In the genomic region with DNA sequence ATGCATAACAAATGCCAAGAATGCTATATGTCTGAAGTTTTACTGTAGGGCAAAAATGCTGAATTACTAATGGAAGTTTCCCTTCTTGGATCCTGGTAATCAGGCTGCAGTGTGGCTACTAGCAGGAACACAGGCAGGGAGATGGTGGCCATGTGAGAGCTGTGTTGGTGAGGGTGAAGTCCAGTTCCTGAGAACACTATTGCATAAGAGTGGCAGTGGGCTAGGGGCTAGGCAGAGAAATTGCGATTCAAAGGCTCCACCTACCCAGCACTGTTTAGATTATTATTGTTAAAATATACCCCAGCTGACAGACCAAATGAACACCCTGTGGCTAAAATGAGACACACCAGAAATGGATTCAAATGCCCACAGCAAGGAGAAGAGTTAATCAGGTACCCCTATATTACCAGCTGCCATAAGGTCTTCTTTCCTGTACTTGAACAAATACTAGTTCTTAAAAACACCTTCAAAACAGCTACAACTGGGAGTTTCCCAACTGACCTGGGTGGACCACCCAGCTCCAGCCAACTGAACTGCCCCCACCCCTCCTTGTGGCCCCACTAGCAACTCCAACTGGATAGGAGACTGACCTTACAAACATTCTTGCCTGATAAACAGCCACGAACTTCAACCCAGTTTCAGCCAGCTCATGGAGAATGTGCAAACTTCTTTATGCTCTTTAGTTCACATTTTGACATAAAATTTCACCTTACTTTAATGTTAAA, we compare ENCODE assay signal across 1 cellular context.
TF ChIP-seq lines count a peak whose summit lies in the region.

No MANE protein-coding gene starts in this region.

TF ChIP-seq in HepG2, 621 proteins besides CTCF, POLR2A, EP300 and RAD21 (continued from another document and continues in another):
- TF ChIP-seq, protein P1, sequence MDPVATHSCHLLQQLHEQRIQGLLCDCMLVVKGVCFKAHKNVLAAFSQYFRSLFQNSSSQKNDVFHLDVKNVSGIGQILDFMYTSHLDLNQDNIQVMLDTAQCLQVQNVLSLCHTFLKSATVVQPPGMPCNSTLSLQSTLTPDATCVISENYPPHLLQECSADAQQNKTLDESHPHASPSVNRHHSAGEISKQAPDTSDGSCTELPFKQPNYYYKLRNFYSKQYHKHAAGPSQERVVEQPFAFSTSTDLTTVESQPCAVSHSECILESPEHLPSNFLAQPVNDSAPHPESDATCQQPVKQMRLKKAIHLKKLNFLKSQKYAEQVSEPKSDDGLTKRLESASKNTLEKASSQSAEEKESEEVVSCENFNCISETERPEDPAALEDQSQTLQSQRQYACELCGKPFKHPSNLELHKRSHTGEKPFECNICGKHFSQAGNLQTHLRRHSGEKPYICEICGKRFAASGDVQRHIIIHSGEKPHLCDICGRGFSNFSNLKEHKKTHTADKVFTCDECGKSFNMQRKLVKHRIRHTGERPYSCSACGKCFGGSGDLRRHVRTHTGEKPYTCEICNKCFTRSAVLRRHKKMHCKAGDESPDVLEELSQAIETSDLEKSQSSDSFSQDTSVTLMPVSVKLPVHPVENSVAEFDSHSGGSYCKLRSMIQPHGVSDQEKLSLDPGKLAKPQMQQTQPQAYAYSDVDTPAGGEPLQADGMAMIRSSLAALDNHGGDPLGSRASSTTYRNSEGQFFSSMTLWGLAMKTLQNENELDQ (CRISPR knock-in tag; IDR thresholded peaks at IDR 0.05; ENCODE audit: borderline replicate concordance): no peak
- TF ChIP-seq IKZF4 (CRISPR knock-in tag; IDR thresholded peaks at IDR 0.05; ENCODE audit: borderline replicate concordance, low read depth, not compliant biosample characterization): no peak
- 0 out of 2 replicates have a peak, but pooled peaks have one; percentile 53 for TF ChIP-seq SNAPC2 (CRISPR knock-in tag; IDR thresholded peaks at IDR 0.05)
- TF ChIP-seq NR1H2 (CRISPR knock-in tag; IDR thresholded peaks at IDR 0.05; ENCODE audit: borderline replicate concordance, low read depth): no peak
- TF ChIP-seq, protein P2, sequence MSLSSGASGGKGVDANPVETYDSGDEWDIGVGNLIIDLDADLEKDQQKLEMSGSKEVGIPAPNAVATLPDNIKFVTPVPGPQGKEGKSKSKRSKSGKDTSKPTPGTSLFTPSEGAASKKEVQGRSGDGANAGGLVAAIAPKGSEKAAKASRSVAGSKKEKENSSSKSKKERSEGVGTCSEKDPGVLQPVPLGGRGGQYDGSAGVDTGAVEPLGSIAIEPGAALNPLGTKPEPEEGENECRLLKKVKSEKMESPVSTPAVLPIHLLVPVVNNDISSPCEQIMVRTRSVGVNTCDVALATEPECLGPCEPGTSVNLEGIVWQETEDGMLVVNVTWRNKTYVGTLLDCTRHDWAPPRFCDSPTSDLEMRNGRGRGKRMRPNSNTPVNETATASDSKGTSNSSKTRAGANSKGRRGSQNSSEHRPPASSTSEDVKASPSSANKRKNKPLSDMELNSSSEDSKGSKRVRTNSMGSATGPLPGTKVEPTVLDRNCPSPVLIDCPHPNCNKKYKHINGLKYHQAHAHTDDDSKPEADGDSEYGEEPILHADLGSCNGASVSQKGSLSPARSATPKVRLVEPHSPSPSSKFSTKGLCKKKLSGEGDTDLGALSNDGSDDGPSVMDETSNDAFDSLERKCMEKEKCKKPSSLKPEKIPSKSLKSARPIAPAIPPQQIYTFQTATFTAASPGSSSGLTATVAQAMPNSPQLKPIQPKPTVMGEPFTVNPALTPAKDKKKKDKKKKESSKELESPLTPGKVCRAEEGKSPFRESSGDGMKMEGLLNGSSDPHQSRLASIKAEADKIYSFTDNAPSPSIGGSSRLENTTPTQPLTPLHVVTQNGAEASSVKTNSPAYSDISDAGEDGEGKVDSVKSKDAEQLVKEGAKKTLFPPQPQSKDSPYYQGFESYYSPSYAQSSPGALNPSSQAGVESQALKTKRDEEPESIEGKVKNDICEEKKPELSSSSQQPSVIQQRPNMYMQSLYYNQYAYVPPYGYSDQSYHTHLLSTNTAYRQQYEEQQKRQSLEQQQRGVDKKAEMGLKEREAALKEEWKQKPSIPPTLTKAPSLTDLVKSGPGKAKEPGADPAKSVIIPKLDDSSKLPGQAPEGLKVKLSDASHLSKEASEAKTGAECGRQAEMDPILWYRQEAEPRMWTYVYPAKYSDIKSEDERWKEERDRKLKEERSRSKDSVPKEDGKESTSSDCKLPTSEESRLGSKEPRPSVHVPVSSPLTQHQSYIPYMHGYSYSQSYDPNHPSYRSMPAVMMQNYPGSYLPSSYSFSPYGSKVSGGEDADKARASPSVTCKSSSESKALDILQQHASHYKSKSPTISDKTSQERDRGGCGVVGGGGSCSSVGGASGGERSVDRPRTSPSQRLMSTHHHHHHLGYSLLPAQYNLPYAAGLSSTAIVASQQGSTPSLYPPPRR (CRISPR knock-in tag; IDR thresholded peaks at IDR 0.05; ENCODE audit: borderline replicate concordance): no peak
- no peak for TF ChIP-seq ZNF510 (CRISPR knock-in tag; IDR thresholded peaks at IDR 0.05; ENCODE audit: low read depth)
- TF ChIP-seq ZNF577 (CRISPR knock-in tag; IDR thresholded peaks at IDR 0.05; ENCODE audit: borderline replicate concordance, low read depth): no peak
- TF ChIP-seq, protein P3, sequence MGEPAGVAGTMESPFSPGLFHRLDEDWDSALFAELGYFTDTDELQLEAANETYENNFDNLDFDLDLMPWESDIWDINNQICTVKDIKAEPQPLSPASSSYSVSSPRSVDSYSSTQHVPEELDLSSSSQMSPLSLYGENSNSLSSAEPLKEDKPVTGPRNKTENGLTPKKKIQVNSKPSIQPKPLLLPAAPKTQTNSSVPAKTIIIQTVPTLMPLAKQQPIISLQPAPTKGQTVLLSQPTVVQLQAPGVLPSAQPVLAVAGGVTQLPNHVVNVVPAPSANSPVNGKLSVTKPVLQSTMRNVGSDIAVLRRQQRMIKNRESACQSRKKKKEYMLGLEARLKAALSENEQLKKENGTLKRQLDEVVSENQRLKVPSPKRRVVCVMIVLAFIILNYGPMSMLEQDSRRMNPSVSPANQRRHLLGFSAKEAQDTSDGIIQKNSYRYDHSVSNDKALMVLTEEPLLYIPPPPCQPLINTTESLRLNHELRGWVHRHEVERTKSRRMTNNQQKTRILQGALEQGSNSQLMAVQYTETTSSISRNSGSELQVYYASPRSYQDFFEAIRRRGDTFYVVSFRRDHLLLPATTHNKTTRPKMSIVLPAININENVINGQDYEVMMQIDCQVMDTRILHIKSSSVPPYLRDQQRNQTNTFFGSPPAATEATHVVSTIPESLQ (CRISPR knock-in tag; conservative IDR thresholded peaks at IDR 0.05): no peak
- TF ChIP-seq ZNF546 (CRISPR knock-in tag; conservative IDR thresholded peaks at IDR 0.05): no peak
- TF ChIP-seq, protein P4, sequence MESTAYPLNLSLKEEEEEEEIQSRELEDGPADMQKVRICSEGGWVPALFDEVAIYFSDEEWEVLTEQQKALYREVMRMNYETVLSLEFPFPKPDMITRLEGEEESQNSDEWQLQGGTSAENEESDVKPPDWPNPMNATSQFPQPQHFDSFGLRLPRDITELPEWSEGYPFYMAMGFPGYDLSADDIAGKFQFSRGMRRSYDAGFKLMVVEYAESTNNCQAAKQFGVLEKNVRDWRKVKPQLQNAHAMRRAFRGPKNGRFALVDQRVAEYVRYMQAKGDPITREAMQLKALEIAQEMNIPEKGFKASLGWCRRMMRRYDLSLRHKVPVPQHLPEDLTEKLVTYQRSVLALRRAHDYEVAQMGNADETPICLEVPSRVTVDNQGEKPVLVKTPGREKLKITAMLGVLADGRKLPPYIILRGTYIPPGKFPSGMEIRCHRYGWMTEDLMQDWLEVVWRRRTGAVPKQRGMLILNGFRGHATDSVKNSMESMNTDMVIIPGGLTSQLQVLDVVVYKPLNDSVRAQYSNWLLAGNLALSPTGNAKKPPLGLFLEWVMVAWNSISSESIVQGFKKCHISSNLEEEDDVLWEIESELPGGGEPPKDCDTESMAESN (CRISPR knock-in tag; conservative IDR thresholded peaks at IDR 0.05): no peak
- peak; percentile 40; the same call in 1 of the 2 replicates for TF ChIP-seq BORCS8-MEF2B (CRISPR knock-in tag; IDR thresholded peaks at IDR 0.05)
- TF ChIP-seq ATRX (CRISPR knock-in tag; IDR thresholded peaks at IDR 0.05; ENCODE audit: borderline replicate concordance): no peak
- TF ChIP-seq, protein P5, sequence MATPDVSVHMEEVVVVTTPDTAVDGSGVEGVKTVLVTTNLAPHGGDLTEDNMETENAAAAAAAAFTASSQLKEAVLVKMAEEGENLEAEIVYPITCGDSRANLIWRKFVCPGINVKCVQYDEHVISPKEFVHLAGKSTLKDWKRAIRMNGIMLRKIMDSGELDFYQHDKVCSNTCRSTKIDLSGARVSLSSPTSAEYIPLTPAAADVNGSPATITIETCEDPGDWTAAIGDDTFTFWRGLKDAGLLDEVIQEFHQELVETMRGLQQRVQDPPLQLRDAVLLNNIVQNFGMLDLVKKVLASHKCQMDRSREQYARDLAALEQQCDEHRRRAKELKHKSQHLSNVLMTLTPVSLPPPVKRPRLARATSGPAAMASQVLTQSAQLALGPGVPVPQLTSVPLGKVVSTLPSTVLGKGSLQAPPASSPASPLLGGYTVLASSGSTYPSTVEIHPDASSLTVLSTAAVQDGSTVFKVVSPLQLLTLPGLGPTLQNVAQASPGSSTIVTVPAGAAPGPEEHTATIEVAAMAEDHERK (CRISPR knock-in tag; IDR thresholded peaks at IDR 0.05; ENCODE audit: low read depth): no peak
- no peak for TF ChIP-seq TBX3 (IDR thresholded peaks at IDR 0.05; ENCODE audit: borderline replicate concordance)
- TF ChIP-seq, protein P6, sequence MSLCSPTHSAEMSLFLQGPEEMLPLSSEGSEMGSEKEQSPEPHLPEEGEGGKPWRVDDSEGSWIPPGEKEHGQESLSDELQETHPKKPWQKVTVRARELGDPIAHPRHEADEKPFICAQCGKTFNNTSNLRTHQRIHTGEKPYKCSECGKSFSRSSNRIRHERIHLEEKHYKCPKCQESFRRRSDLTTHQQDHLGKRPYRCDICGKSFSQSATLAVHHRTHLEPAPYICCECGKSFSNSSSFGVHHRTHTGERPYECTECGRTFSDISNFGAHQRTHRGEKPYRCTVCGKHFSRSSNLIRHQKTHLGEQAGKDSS (CRISPR knock-in tag; IDR thresholded peaks at IDR 0.05; ENCODE audit: borderline replicate concordance, low read depth): no peak
- no peak for TF ChIP-seq GPN1 (CRISPR knock-in tag; IDR thresholded peaks at IDR 0.05; ENCODE audit: borderline replicate concordance)
- TF ChIP-seq, protein P7, sequence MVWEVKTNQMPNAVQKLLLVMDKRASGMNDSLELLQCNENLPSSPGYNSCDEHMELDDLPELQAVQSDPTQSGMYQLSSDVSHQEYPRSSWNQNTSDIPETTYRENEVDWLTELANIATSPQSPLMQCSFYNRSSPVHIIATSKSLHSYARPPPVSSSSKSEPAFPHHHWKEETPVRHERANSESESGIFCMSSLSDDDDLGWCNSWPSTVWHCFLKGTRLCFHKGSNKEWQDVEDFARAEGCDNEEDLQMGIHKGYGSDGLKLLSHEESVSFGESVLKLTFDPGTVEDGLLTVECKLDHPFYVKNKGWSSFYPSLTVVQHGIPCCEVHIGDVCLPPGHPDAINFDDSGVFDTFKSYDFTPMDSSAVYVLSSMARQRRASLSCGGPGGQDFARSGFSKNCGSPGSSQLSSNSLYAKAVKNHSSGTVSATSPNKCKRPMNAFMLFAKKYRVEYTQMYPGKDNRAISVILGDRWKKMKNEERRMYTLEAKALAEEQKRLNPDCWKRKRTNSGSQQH (CRISPR knock-in tag; IDR thresholded peaks at IDR 0.05; ENCODE audit: low read depth): no peak
- TF ChIP-seq, protein P8, sequence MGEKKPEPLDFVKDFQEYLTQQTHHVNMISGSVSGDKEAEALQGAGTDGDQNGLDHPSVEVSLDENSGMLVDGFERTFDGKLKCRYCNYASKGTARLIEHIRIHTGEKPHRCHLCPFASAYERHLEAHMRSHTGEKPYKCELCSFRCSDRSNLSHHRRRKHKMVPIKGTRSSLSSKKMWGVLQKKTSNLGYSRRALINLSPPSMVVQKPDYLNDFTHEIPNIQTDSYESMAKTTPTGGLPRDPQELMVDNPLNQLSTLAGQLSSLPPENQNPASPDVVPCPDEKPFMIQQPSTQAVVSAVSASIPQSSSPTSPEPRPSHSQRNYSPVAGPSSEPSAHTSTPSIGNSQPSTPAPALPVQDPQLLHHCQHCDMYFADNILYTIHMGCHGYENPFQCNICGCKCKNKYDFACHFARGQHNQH (CRISPR knock-in tag; IDR thresholded peaks at IDR 0.05): peak; percentile 42; the same call in 1 of the 2 replicates
- TF ChIP-seq SALL1 (CRISPR knock-in tag; IDR thresholded peaks at IDR 0.05): peak; percentile 88
- TF ChIP-seq ZNF251 (CRISPR knock-in tag; IDR thresholded peaks at IDR 0.05): no peak
- no peak for TF ChIP-seq EEA1 (CRISPR knock-in tag; IDR thresholded peaks at IDR 0.05; ENCODE audit: borderline replicate concordance)
- TF ChIP-seq, protein P9, sequence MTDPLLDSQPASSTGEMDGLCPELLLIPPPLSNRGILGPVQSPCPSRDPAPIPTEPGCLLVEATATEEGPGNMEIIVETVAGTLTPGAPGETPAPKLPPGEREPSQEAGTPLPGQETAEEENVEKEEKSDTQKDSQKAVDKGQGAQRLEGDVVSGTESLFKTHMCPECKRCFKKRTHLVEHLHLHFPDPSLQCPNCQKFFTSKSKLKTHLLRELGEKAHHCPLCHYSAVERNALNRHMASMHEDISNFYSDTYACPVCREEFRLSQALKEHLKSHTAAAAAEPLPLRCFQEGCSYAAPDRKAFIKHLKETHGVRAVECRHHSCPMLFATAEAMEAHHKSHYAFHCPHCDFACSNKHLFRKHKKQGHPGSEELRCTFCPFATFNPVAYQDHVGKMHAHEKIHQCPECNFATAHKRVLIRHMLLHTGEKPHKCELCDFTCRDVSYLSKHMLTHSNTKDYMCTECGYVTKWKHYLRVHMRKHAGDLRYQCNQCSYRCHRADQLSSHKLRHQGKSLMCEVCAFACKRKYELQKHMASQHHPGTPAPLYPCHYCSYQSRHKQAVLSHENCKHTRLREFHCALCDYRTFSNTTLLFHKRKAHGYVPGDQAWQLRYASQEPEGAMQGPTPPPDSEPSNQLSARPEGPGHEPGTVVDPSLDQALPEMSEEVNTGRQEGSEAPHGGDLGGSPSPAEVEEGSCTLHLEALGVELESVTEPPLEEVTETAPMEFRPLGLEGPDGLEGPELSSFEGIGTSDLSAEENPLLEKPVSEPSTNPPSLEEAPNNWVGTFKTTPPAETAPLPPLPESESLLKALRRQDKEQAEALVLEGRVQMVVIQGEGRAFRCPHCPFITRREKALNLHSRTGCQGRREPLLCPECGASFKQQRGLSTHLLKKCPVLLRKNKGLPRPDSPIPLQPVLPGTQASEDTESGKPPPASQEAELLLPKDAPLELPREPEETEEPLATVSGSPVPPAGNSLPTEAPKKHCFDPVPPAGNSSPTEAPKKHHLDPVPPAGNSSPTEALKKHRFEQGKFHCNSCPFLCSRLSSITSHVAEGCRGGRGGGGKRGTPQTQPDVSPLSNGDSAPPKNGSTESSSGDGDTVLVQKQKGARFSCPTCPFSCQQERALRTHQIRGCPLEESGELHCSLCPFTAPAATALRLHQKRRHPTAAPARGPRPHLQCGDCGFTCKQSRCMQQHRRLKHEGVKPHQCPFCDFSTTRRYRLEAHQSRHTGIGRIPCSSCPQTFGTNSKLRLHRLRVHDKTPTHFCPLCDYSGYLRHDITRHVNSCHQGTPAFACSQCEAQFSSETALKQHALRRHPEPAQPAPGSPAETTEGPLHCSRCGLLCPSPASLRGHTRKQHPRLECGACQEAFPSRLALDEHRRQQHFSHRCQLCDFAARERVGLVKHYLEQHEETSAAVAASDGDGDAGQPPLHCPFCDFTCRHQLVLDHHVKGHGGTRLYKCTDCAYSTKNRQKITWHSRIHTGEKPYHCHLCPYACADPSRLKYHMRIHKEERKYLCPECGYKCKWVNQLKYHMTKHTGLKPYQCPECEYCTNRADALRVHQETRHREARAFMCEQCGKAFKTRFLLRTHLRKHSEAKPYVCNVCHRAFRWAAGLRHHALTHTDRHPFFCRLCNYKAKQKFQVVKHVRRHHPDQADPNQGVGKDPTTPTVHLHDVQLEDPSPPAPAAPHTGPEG (CRISPR knock-in tag; IDR thresholded peaks at IDR 0.05): no peak
- no peak for TF ChIP-seq JARID2 (CRISPR knock-in tag; IDR thresholded peaks at IDR 0.05; ENCODE audit: insufficient replicate concordance)
- TF ChIP-seq ZNF496 (CRISPR knock-in tag; IDR thresholded peaks at IDR 0.05; ENCODE audit: insufficient replicate concordance): no peak
